Comparison of ENCODE assay signal across 20 cellular contexts in genomic region chr11:120240866-120241265, GRCh38. TPM values are rescaled to one million over a fixed set of nuclear protein-coding genes. Genes with fewer than 3 reads are reported as not detected.
"Had no signal": no experiment of that assay in that cellular context is flagged by ENCODE, and none has a peak within 500 bp of the region (broad histone marks: within the 10 kb centered on the region; RNA-seq: fewer than 3 reads in every experiment).

No MANE protein-coding gene starts in this region.

- H3K9me3 ChIP-seq: colonic mucosa, lower lobe of right lung, prostate gland, right atrium auricular region, upper lobe of right lung had no signal

- H3K27ac ChIP-seq: brain microvascular endothelial cell, colonic mucosa, lower lobe of right lung, prostate gland, right atrium auricular region, upper lobe of right lung had no signal

- H3K4me3 ChIP-seq: colonic mucosa had no signal

- H3K9me3 Mint-ChIP-seq: activated CD4-positive, alpha-beta T cell treated with anti-CD3 and anti-CD28 coated beads, Interleukin-2, amount 10 ng/mL, durations not matched to agents 7 days and 5 days; activated naive CD4-positive, alpha-beta T cell treated with anti-CD3 and anti-CD28 coated beads, Interleukin-2, amount 10 ng/mL, durations not matched to agents 7 days and 5 days; activated naive CD8-positive, alpha-beta T cell treated with anti-CD3 and anti-CD28 coated beads, Interleukin-2, amount 50 U/mL, for 24 hours; activated T-cell treated with anti-CD3 and anti-CD28 coated beads, Interleukin-2, amount 50 U/mL, for 4 hours; central memory CD8-positive, alpha-beta T cell; natural killer cell treated with Interleukin-12 subunit alpha and Interleukin-12 subunit beta and Interleukin-15 and Interleukin-18, amount 100 ng/mL, for 72 hours; stimulated activated naive CD8-positive, alpha-beta T cell treated with anti-CD3 and anti-CD28 coated beads, Interleukin-15, amount 100 ng/mL, for 72 hours had no signal

- H3K4me1 ChIP-seq: colonic mucosa, upper lobe of right lung had no signal

- FAIRE-seq: frontal cortex had no signal

- H3K27me3 ChIP-seq: right atrium auricular region had no signal

- H3K27ac Mint-ChIP-seq: activated CD4-positive, alpha-beta T cell treated with anti-CD3 and anti-CD28 coated beads, Interleukin-2, amount 10 ng/mL, durations not matched to agents 7 days and 5 days; activated CD8-positive, alpha-beta T cell treated with anti-CD3 and anti-CD28 coated beads, Interleukin-2, amount 10 ng/mL, durations not matched to agents 7 days and 5 days; activated naive CD4-positive, alpha-beta T cell treated with anti-CD3 and anti-CD28 coated beads, Interleukin-2, amount 10 ng/mL, durations not matched to agents 7 days and 5 days; activated naive CD8-positive, alpha-beta T cell treated with anti-CD3 and anti-CD28 coated beads, Interleukin-2, amount 50 U/mL, for 24 hours; natural killer cell treated with Interleukin-12 subunit alpha and Interleukin-12 subunit beta and Interleukin-15 and Interleukin-18, amount 100 ng/mL, for 72 hours had no signal

- DNase-seq: activated CD4-positive, alpha-beta T cell treated with anti-CD3 and anti-CD28 coated beads, Interleukin-2, amount 10 ng/mL, durations not matched to agents 7 days and 5 days; activated CD8-positive, alpha-beta T cell treated with anti-CD3 and anti-CD28 coated beads, Interleukin-2, amount 10 ng/mL, durations not matched to agents 7 days and 5 days; activated naive CD4-positive, alpha-beta T cell treated with anti-CD3 and anti-CD28 coated beads, Interleukin-2, amount 10 ng/mL, durations not matched to agents 7 days and 5 days; activated naive CD8-positive, alpha-beta T cell treated with anti-CD3 and anti-CD28 coated beads, Interleukin-2, amount 50 U/mL, for 24 hours; activated T-cell treated with anti-CD3 and anti-CD28 coated beads, Interleukin-2, amount 50 U/mL, for 4 hours; anterior cingulate cortex; brain microvascular endothelial cell; colonic mucosa; erythroblast; occipital lobe; stimulated activated naive CD8-positive, alpha-beta T cell treated with anti-CD3 and anti-CD28 coated beads, Interleukin-15, amount 100 ng/mL, for 72 hours had no signal

- H3K36me3 Mint-ChIP-seq: activated naive CD4-positive, alpha-beta T cell treated with anti-CD3 and anti-CD28 coated beads, Interleukin-2, amount 10 ng/mL, durations not matched to agents 7 days and 5 days; natural killer cell treated with Interleukin-12 subunit alpha and Interleukin-12 subunit beta and Interleukin-15 and Interleukin-18, amount 100 ng/mL, for 72 hours had no signal

- H3K4me3 Mint-ChIP-seq: activated CD4-positive, alpha-beta T cell treated with anti-CD3 and anti-CD28 coated beads, Interleukin-2, amount 10 ng/mL, durations not matched to agents 7 days and 5 days; activated CD8-positive, alpha-beta T cell treated with anti-CD3 and anti-CD28 coated beads, Interleukin-2, amount 10 ng/mL, durations not matched to agents 7 days and 5 days; activated naive CD4-positive, alpha-beta T cell treated with anti-CD3 and anti-CD28 coated beads, Interleukin-2, amount 10 ng/mL, durations not matched to agents 7 days and 5 days; activated naive CD8-positive, alpha-beta T cell treated with anti-CD3 and anti-CD28 coated beads, Interleukin-2, amount 50 U/mL, for 24 hours; activated T-cell treated with anti-CD3 and anti-CD28 coated beads, Interleukin-2, amount 50 U/mL, for 4 hours; central memory CD8-positive, alpha-beta T cell; natural killer cell treated with Interleukin-12 subunit alpha and Interleukin-12 subunit beta and Interleukin-15 and Interleukin-18, amount 100 ng/mL, for 72 hours; stimulated activated naive CD8-positive, alpha-beta T cell treated with anti-CD3 and anti-CD28 coated beads, Interleukin-15, amount 100 ng/mL, for 72 hours had no signal

- H3K4me1 Mint-ChIP-seq: central memory CD8-positive, alpha-beta T cell had no signal

- ATAC-seq: activated CD4-positive, CD25-positive, alpha-beta regulatory T cell treated with anti-CD3 and anti-CD28 coated beads, Interleukin-2, amount 50 U/mL, for 24 hours; activated CD8-positive, alpha-beta T cell treated with anti-CD3 and anti-CD28 coated beads, Interleukin-2, amount 10 ng/mL, durations not matched to agents 7 days and 5 days; activated naive CD8-positive, alpha-beta T cell treated with anti-CD3 and anti-CD28 coated beads, Interleukin-2, amount 50 U/mL, for 24 hours; activated T-cell treated with anti-CD3 and anti-CD28 coated beads, Interleukin-2, amount 50 U/mL, for 4 hours; natural killer cell treated with Interleukin-12 subunit alpha and Interleukin-12 subunit beta and Interleukin-15 and Interleukin-18, amount 100 ng/mL, for 72 hours had no signal

- H3K36me3 ChIP-seq: brain microvascular endothelial cell, colonic mucosa, lower lobe of right lung, prostate gland, right atrium auricular region, upper lobe of right lung had no signal

RNA-seq across cellular contexts. Expression of gene POU2F3, which starts 0.9 kb away (rescaled TPM):
- total RNA-seq: activated CD4-positive, alpha-beta T cell treated with anti-CD3 and anti-CD28 coated beads, Interleukin-2, amount 10 ng/mL, durations not matched to agents 7 days and 5 days; activated CD8-positive, alpha-beta T cell treated with anti-CD3 and anti-CD28 coated beads, Interleukin-2, amount 10 ng/mL, durations not matched to agents 7 days and 5 days; activated T-cell treated with anti-CD3 and anti-CD28 coated beads, Interleukin-2, amount 50 U/mL, for 4 hours; natural killer cell treated with Interleukin-12 subunit alpha and Interleukin-12 subunit beta and Interleukin-15 and Interleukin-18, amount 100 ng/mL, for 72 hours; occipital lobe; right atrium auricular region; temporal lobe had no signal
